2 cellular contexts compared by ENCODE assay signal in the genomic region with DNA sequence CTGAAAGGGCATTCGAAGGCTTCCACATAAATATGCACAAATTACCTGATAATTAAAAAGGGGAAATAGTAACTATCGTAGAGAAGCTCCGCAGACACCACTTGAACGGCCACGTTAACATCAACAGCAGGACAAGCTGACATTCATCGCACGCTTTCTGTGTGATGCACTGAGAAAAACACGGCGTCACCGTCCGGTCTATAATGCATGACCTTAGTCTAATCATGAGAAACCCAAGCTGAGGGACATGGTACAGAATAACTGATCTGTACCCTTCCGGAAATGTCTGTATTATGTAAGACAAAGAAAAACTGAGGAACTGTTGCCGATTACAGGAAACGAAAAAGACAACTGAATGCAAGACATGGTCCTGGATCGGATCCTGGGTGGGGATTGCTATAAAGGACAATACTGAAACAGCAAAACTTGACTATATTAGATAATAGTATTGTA.
TF ChIP-seq lines count a peak whose summit lies in the region.

No MANE protein-coding gene starts in this region.

TF ChIP-seq in GM23338, 12 proteins besides CTCF, POLR2A, EP300 and RAD21 (continued from another document):
- TF ChIP-seq POLR2AphosphoS5 (IDR thresholded peaks at IDR 0.05; ENCODE audit: low read depth) (no peak; the same call in 1 of the 2 replicates), ZNF331 (CRISPR knock-in tag; IDR thresholded peaks at IDR 0.05; ENCODE audit: low read depth) (no peak), STAT1 (IDR thresholded peaks at IDR 0.05; ENCODE audit: unreplicated experiment) (no peak), EZH2phosphoT487 (IDR thresholded peaks at IDR 0.05; ENCODE audit: unreplicated experiment) (no peak), EZH2 (IDR thresholded peaks at IDR 0.05; ENCODE audit: low read depth, unreplicated experiment) (no peak), JUNB (IDR thresholded peaks at IDR 0.05; ENCODE audit: unreplicated experiment) (no peak), ZNF114 (CRISPR knock-in tag; IDR thresholded peaks at IDR 0.05) (no peak)
- TF ChIP-seq, protein P1, sequence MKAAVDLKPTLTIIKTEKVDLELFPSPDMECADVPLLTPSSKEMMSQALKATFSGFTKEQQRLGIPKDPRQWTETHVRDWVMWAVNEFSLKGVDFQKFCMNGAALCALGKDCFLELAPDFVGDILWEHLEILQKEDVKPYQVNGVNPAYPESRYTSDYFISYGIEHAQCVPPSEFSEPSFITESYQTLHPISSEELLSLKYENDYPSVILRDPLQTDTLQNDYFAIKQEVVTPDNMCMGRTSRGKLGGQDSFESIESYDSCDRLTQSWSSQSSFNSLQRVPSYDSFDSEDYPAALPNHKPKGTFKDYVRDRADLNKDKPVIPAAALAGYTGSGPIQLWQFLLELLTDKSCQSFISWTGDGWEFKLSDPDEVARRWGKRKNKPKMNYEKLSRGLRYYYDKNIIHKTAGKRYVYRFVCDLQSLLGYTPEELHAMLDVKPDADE (IDR thresholded peaks at IDR 0.05) = no peak
- TF ChIP-seq, protein P2, sequence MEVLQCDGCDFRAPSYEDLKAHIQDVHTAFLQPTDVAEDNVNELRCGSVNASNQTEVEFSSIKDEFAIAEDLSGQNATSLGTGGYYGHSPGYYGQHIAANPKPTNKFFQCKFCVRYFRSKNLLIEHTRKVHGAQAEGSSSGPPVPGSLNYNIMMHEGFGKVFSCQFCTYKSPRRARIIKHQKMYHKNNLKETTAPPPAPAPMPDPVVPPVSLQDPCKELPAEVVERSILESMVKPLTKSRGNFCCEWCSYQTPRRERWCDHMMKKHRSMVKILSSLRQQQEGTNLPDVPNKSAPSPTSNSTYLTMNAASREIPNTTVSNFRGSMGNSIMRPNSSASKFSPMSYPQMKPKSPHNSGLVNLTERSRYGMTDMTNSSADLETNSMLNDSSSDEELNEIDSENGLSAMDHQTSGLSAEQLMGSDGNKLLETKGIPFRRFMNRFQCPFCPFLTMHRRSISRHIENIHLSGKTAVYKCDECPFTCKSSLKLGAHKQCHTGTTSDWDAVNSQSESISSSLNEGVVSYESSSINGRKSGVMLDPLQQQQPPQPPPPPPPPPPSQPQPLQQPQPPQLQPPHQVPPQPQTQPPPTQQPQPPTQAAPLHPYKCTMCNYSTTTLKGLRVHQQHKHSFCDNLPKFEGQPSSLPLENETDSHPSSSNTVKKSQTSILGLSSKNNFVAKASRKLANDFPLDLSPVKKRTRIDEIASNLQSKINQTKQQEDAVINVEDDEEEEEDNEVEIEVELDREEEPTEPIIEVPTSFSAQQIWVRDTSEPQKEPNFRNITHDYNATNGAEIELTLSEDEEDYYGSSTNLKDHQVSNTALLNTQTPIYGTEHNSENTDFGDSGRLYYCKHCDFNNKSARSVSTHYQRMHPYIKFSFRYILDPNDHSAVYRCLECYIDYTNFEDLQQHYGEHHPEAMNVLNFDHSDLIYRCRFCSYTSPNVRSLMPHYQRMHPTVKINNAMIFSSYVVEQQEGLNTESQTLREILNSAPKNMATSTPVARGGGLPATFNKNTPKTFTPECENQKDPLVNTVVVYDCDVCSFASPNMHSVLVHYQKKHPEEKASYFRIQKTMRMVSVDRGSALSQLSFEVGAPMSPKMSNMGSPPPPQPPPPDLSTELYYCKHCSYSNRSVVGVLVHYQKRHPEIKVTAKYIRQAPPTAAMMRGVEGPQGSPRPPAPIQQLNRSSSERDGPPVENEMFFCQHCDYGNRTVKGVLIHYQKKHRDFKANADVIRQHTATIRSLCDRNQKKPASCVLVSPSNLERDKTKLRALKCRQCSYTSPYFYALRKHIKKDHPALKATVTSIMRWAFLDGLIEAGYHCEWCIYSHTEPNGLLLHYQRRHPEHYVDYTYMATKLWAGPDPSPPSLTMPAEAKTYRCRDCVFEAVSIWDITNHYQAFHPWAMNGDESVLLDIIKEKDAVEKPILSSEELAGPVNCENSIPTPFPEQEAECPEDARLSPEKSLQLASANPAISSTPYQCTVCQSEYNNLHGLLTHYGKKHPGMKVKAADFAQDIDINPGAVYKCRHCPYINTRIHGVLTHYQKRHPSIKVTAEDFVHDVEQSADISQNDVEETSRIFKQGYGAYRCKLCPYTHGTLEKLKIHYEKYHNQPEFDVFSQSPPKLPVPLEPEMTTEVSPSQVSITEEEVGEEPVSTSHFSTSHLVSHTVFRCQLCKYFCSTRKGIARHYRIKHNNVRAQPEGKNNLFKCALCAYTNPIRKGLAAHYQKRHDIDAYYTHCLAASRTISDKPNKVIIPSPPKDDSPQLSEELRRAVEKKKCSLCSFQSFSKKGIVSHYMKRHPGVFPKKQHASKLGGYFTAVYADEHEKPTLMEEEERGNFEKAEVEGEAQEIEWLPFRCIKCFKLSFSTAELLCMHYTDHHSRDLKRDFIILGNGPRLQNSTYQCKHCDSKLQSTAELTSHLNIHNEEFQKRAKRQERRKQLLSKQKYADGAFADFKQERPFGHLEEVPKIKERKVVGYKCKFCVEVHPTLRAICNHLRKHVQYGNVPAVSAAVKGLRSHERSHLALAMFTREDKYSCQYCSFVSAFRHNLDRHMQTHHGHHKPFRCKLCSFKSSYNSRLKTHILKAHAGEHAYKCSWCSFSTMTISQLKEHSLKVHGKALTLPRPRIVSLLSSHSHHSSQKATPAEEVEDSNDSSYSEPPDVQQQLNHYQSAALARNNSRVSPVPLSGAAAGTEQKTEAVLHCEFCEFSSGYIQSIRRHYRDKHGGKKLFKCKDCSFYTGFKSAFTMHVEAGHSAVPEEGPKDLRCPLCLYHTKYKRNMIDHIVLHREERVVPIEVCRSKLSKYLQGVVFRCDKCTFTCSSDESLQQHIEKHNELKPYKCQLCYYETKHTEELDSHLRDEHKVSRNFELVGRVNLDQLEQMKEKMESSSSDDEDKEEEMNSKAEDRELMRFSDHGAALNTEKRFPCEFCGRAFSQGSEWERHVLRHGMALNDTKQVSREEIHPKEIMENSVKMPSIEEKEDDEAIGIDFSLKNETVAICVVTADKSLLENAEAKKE (CRISPR knock-in tag; IDR thresholded peaks at IDR 0.05) = no peak

TF ChIP-seq in neural cell, 6 proteins besides CTCF, POLR2A, EP300 and RAD21 (continued from another document):
- TF ChIP-seq REST (IDR thresholded peaks at IDR 0.05; ENCODE audit: borderline replicate concordance) = no peak
- TF ChIP-seq TAF1 (IDR thresholded peaks at IDR 0.05; ENCODE audit: low read depth) = no peak
- TF ChIP-seq EZH2 (IDR thresholded peaks at IDR 0.05; ENCODE audit: borderline replicate concordance, insufficient read depth, low read length, poor library complexity, severe bottlenecking) = no peak
- no peak for TF ChIP-seq MXI1 (conservative IDR thresholded peaks at IDR 0.05; ENCODE audit: poor library complexity, severe bottlenecking)
- TF ChIP-seq SMC3 (conservative IDR thresholded peaks at IDR 0.05; ENCODE audit: poor library complexity) = no peak
